ENCODE assay signal across 1 cellular context in the genomic region with DNA sequence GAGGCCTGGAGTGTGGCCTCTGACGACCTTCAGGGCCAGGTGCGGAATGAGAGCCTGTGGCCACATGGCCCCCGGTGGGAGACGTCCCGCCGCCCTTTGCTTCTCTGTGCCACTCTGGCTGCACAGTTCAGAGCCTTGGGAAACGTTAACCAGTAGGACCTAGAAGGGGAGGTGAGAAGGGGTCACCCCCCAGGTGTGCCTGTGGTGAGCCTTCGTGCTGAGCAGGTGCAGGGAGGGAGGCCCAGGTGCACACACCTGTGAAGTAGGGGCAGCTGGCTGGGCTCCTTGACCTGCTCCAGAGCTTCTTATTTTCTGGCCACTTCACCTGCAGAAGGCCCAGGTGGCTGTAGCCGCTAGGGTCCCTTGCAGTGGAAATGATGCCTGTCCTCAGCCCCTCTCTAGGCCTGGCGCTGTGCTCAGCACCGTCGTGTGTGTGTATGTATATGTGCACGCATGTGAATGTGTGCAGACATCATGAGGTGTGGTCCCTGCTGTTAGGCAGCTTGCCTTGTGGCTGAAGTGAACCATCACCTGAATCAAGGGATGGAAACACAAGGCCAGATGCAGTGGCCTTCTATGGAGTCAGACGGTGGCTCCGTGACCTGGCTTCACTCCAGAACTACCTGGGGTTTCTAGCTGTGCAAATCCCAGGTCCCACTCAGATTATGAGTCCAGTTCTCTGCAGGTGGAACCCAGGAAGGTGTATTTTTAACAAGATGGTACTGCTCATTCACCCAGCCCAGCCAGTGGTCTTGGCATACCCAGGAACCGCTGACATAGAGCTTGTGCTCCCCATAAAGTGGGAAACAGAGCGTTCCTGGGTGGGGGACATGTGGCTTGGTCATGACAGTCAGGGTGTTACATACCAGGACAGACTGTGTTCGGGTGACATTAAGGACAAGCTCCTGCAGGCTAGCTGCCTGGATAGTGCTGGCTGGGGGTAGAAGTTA.
TF ChIP-seq lines count a peak whose summit lies in the region.

No MANE protein-coding gene starts in this region.

TF ChIP-seq in K562, 482 proteins besides CTCF, POLR2A, EP300 and RAD21 (continued from another document):
- TF ChIP-seq, protein P1, sequence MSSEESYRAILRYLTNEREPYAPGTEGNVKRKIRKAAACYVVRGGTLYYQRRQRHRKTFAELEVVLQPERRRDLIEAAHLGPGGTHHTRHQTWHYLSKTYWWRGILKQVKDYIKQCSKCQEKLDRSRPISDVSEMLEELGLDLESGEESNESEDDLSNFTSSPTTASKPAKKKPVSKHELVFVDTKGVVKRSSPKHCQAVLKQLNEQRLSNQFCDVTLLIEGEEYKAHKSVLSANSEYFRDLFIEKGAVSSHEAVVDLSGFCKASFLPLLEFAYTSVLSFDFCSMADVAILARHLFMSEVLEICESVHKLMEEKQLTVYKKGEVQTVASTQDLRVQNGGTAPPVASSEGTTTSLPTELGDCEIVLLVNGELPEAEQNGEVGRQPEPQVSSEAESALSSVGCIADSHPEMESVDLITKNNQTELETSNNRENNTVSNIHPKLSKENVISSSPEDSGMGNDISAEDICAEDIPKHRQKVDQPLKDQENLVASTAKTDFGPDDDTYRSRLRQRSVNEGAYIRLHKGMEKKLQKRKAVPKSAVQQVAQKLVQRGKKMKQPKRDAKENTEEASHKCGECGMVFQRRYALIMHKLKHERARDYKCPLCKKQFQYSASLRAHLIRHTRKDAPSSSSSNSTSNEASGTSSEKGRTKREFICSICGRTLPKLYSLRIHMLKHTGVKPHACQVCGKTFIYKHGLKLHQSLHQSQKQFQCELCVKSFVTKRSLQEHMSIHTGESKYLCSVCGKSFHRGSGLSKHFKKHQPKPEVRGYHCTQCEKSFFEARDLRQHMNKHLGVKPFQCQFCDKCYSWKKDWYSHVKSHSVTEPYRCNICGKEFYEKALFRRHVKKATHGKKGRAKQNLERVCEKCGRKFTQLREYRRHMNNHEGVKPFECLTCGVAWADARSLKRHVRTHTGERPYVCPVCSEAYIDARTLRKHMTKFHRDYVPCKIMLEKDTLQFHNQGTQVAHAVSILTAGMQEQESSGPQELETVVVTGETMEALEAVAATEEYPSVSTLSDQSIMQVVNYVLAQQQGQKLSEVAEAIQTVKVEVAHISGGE (CRISPR knock-in tag; IDR thresholded peaks at IDR 0.05): peak in 1 of 3 experiments; percentile 35; a peak in 1 of 6 replicates
- TF ChIP-seq, protein P2, sequence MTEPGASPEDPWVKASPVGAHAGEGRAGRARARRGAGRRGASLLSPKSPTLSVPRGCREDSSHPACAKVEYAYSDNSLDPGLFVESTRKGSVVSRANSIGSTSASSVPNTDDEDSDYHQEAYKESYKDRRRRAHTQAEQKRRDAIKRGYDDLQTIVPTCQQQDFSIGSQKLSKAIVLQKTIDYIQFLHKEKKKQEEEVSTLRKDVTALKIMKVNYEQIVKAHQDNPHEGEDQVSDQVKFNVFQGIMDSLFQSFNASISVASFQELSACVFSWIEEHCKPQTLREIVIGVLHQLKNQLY (CRISPR knock-in tag; conservative IDR thresholded peaks at IDR 0.05): 0 out of 4 replicates have a peak, but pooled peaks of 1 of the 2 experiments have one; percentile 26
